8 cellular contexts compared by ENCODE assay signal in genomic region chr5:111223790-111224560, GRCh38. TPM values are rescaled to one million over a fixed set of nuclear protein-coding genes. Genes with fewer than 3 reads are reported as not detected.
DNase-seq lines count a peak whose midpoint lies in the region; ATAC-seq and TF ChIP-seq lines count a peak whose summit lies in the region.

TSS of gene CAMK4 (plus strand) at chr5:111224384. CDS start at chr5:111224484, 100 bp downstream.

- peak within 1 kb of the TSS; percentile 94 for H2AFZ ChIP-seq in fibroblast of lung (ENCODE audit: low read length)

- peak within 1 kb of the TSS; percentile 90 for H3K9ac ChIP-seq in NT2/D1 (ENCODE audit: insufficient read length, low read depth)
- peak within 1 kb of the TSS; percentile 61 for H3K9ac ChIP-seq in fibroblast of lung (ENCODE audit: insufficient read depth, low read length)

- no peaks in the 10 kb centered on the region for H3K9me3 ChIP-seq in CD4-positive, alpha-beta memory T cell (ENCODE audit: control insufficient read depth in 1 of 2, low read length in 2 of 2)
- H3K9me3 ChIP-seq in NT2/D1 (ENCODE audit: insufficient read depth, low read length) (no peaks in the 10 kb centered on the region), fibroblast of lung (ENCODE audit: control insufficient read depth, insufficient read depth, low read depth, low read length) (no peaks in the 10 kb centered on the region)

- peak within 1 kb of the TSS; percentile 74 to 87 for H3K4me3 ChIP-seq in CD4-positive, alpha-beta memory T cell (ENCODE audit: low read length in 2 of 2)
- H3K4me3 ChIP-seq in NT2/D1 (ENCODE audit: insufficient read length, low read depth) (peak within 1 kb of the TSS; percentile 71), fibroblast of lung (replicated peaks in 1 of 4; ENCODE audit: control extremely low read depth in 1 of 4, insufficient read depth in 1 of 4, low read depth in 3 of 4, low read length in 4 of 4) (peak within 1 kb of the TSS; percentile 60 to 74 (median 63))

- H3K27me3 ChIP-seq in CD4-positive, alpha-beta memory T cell (ENCODE audit: insufficient read depth, low read length) = no peaks in the 10 kb centered on the region
- H3K27me3 ChIP-seq in NT2/D1 (ENCODE audit: insufficient read depth, insufficient read length) (peaks cover 11% of the 10 kb centered on the region), fibroblast of lung (ENCODE audit: control insufficient read depth, insufficient read depth, low read length) (no peaks in the 10 kb centered on the region)

- H3K4me2 ChIP-seq in fibroblast of lung (ENCODE audit: extremely low read depth, insufficient read depth, low read length) = peak within 1 kb of the TSS; percentile 84

- no peaks in the 10 kb centered on the region for H4K20me1 ChIP-seq in fibroblast of lung (ENCODE audit: control insufficient read depth, extremely low read depth, insufficient read depth, low read length)

- H3K4me3 Mint-ChIP-seq in CD4-positive, alpha-beta memory T cell = peak within 1 kb of the TSS; percentile 94 to 98 (median 96)
- H3K4me3 Mint-ChIP-seq in activated T-cell treated with anti-CD3 and anti-CD28 coated beads, Interleukin-2, amount 50 U/mL, for 72 hours = peak within 1 kb of the TSS; percentile 98 to 100
- H3K4me3 Mint-ChIP-seq in natural killer cell = peak within 1 kb of the TSS; percentile 91

- H3K27me3 Mint-ChIP-seq in CD4-positive, alpha-beta memory T cell = no peaks in the 10 kb centered on the region
- H3K27me3 Mint-ChIP-seq in activated T-cell treated with anti-CD3 and anti-CD28 coated beads, Interleukin-2, amount 50 U/mL, for 72 hours (ENCODE audit: low read depth) = no peaks in the 10 kb centered on the region
- peaks cover 37 to 42% of the 10 kb centered on the region in 2 donors for H3K27me3 Mint-ChIP-seq in natural killer cell (ENCODE audit: low read depth in 2 of 2)

- H3K9me3 Mint-ChIP-seq in CD4-positive, alpha-beta memory T cell = no peaks in the 10 kb centered on the region
- no peaks in the 10 kb centered on the region for H3K9me3 Mint-ChIP-seq in activated T-cell treated with anti-CD3 and anti-CD28 coated beads, Interleukin-2, amount 50 U/mL, for 72 hours
- H3K9me3 Mint-ChIP-seq in natural killer cell = no peaks in the 10 kb centered on the region

- peak; percentile 83 to 87 (median 84) for DNase-seq in CD4-positive, alpha-beta memory T cell
- peak; percentile 42 for DNase-seq in NT2/D1 (ENCODE audit: low read depth, low spot score)
- DNase-seq in activated T-cell treated with anti-CD3 and anti-CD28 coated beads, Interleukin-2, amount 50 U/mL, for 72 hours = peak; percentile 74 to 77
- peak; percentile 79 to 83 for DNase-seq in fibroblast of lung (ENCODE audit: low read depth in 2 of 2)
- peak; percentile 21 for DNase-seq in natural killer cell
- peak; percentile 74 for DNase-seq in stimulated activated naive CD4-positive, alpha-beta T cell treated with Interleukin-2 at 50 U/mL for 16 hours (lab: John Stamatoyannopoulos, UW)

- intact Hi-C loops in CD4-positive, alpha-beta memory T cell (cut with micrococcal nuclease) = loop anchor here (1.0 to 10.0 kb wide), 4 partner anchors 33 to 1539 kb away; partner anchors contain the start of gene MAN2A1
- intact Hi-C loops in natural killer cell (cut with micrococcal nuclease) = no loop called here

- ATAC-seq in GM19397 (IDR thresholded peaks at IDR 0.05; ENCODE audit: unreplicated experiment) (peak; percentile 86), HG03520 (IDR thresholded peaks at IDR 0.05; ENCODE audit: unreplicated experiment) (peak; percentile 66), natural killer cell (peak; percentile 83 to 85 (median 83))
- peak; percentile 68 to 74 for ATAC-seq in activated T-cell treated with anti-CD3 and anti-CD28 coated beads, Interleukin-2, amount 50 U/mL, for 72 hours (replicated peaks in 1 of 2)

- CTCF ChIA-PET in CD4-positive, alpha-beta memory T cell (lab: Charles Lee; ENCODE audit: partially characterized antibody) = interaction anchor here (0.9 to 9.4 kb wide), 21 partner anchors 8 to 129 kb away, joined by 3 to 127 read pairs (median 4); no protein-coding TSS in a partner anchor

- H3K4me1 Mint-ChIP-seq in CD4-positive, alpha-beta memory T cell = peaks cover 19 to 50% (median 30%) of the 10 kb centered on the region in 4 donors
- peaks cover 37% of the 10 kb centered on the region for H3K4me1 Mint-ChIP-seq in activated T-cell treated with anti-CD3 and anti-CD28 coated beads, Interleukin-2, amount 50 U/mL, for 72 hours (ENCODE audit: low read depth)
- H3K4me1 Mint-ChIP-seq in natural killer cell = peaks cover 17 to 20% of the 10 kb centered on the region in 2 donors

- no peaks in the 10 kb centered on the region for H3K79me2 ChIP-seq in fibroblast of lung (ENCODE audit: control insufficient read depth, insufficient read depth, low read length)

- H3K36me3 ChIP-seq in CD4-positive, alpha-beta memory T cell (ENCODE audit: insufficient read depth, low read length) = no peaks in the 10 kb centered on the region
- H3K36me3 ChIP-seq in NT2/D1 (ENCODE audit: insufficient read depth, insufficient read length, low read length) = no peaks in the 10 kb centered on the region
- H3K36me3 ChIP-seq in fibroblast of lung (ENCODE audit: control insufficient read depth, insufficient read depth, low read length) = no peaks in the 10 kb centered on the region

- POLR2A ChIA-PET in CD4-positive, alpha-beta memory T cell (lab: Charles Lee; ENCODE audit: partially characterized antibody) = interaction anchor here (0.7 to 11.2 kb wide), 19 partner anchors 12 to 1799 kb away, joined by 3 to 206 read pairs (median 4); partner anchors contain the start of gene WDR36

- H3K36me3 Mint-ChIP-seq in CD4-positive, alpha-beta memory T cell = peaks cover 7 to 29% of the 10 kb centered on the region in 2 donors
- peaks cover 8 to 18% of the 10 kb centered on the region in 2 donors for H3K36me3 Mint-ChIP-seq in activated T-cell treated with anti-CD3 and anti-CD28 coated beads, Interleukin-2, amount 50 U/mL, for 72 hours (ENCODE audit: insufficient read depth in 2 of 2)
- peaks cover 7% of the 10 kb centered on the region for H3K36me3 Mint-ChIP-seq in natural killer cell

- H3K27ac ChIP-seq in CD4-positive, alpha-beta memory T cell (ENCODE audit: low read depth, low read length) = peak within 1 kb of the TSS; percentile 82
- H3K27ac ChIP-seq in fibroblast of lung (ENCODE audit: insufficient read depth, low read length) = no peak within 1 kb of the TSS

- H3K4me1 ChIP-seq in CD4-positive, alpha-beta memory T cell (ENCODE audit: insufficient read depth, low read length) = peaks cover 34% of the 10 kb centered on the region
- peaks cover 2% of the 10 kb centered on the region for H3K4me1 ChIP-seq in NT2/D1 (ENCODE audit: insufficient read depth, insufficient read length)
- peaks cover 6% of the 10 kb centered on the region for H3K4me1 ChIP-seq in fibroblast of lung (ENCODE audit: control insufficient read depth, extremely low read depth, insufficient read depth, low read length)

- peak within 1 kb of the TSS; percentile 88 to 97 (median 94) for H3K27ac Mint-ChIP-seq in CD4-positive, alpha-beta memory T cell
- peak within 1 kb of the TSS; percentile 98 for H3K27ac Mint-ChIP-seq in activated T-cell treated with anti-CD3 and anti-CD28 coated beads, Interleukin-2, amount 50 U/mL, for 72 hours
- peak within 1 kb of the TSS in 1 of 2 donors; percentile 13 for H3K27ac Mint-ChIP-seq in natural killer cell

- TF ChIP-seq CTCF in fibroblast of lung (conservative IDR thresholded peaks at IDR 0.05 in 1 of 2, IDR thresholded peaks at IDR 0.05 in 1 of 2; ENCODE audit: low read depth in 1 of 2, low read length in 2 of 2) = peak; percentile 8 to 33
- no peak for TF ChIP-seq CTCF in natural killer cell (IDR thresholded peaks at IDR 0.05)

RNA-seq across cellular contexts. Expression of gene CAMK4, which starts in this region (rescaled TPM):
- total RNA-seq in CD4-positive, alpha-beta memory T cell = 100 to 1,000 TPM; 243 to 257 TPM
- 10 to 100 TPM; 84.3 to 86.9 TPM for polyA plus RNA-seq in CD4-positive, alpha-beta memory T cell
- total RNA-seq in activated T-cell treated with anti-CD3 and anti-CD28 coated beads, Interleukin-2, amount 50 U/mL, for 72 hours = 10 to 100 TPM; 56.1 to 96.0 TPM
- total RNA-seq in fibroblast of lung (0.77 and 0.83 TPM in 2 replicates), natural killer cell (1 to 10 TPM in 2 of 3 donors, under 1 TPM in 1; 0.80 to 7.9 (median 7.2) TPM)
- polyA plus RNA-seq in fibroblast of lung = 5.9 and 6.5 TPM in 2 replicates
- 5.2 and 5.4 TPM in 2 replicates for polyA plus RNA-seq in fibroblast of lung (2012)
- 3.1 and 12.5 TPM in 2 replicates for polyA minus RNA-seq in fibroblast of lung (ENCODE audit: low replicate concordance)

Comparison
In these comparisons a context has a peak if more than half of its experiments do, and no peak if none do; other contexts are left out.
1. RNA of gene CAMK4 (total RNA-seq): 243 to 257 TPM in CD4-positive, alpha-beta memory T cell and 56.1 to 96.0 TPM in activated T-cell treated with anti-CD3 and anti-CD28 coated beads, Interleukin-2, amount 50 U/mL, for 72 hours; 0.80 to 7.9 TPM in natural killer cell and 0.77 to 0.83 TPM in fibroblast of lung; every median in the first group is over 4 times any median in the second.
2. RNA of gene CAMK4 (polyA plus RNA-seq): 84.3 to 86.9 TPM in CD4-positive, alpha-beta memory T cell; 5.2 to 6.5 TPM in fibroblast of lung; every median in the first group is over 10 times any median in the second.
3. DNase-seq: peak in every context shown above with its lines; median percentile 84 in CD4-positive, alpha-beta memory T cell; 81 in fibroblast of lung; 76 in activated T-cell treated with anti-CD3 and anti-CD28 coated beads, Interleukin-2, amount 50 U/mL, for 72 hours; 74 in stimulated activated naive CD4-positive, alpha-beta T cell treated with Interleukin-2 at 50 U/mL for 16 hours; 42 in NT2/D1; 21 in natural killer cell.
4. Peak in every context shown above with its lines, with median percentiles within 50 percentile points of each other: H3K4me3 ChIP-seq, H3K4me3 Mint-ChIP-seq and ATAC-seq.